Comparison of ENCODE assay signal across 3 cellular contexts in the genomic region with DNA sequence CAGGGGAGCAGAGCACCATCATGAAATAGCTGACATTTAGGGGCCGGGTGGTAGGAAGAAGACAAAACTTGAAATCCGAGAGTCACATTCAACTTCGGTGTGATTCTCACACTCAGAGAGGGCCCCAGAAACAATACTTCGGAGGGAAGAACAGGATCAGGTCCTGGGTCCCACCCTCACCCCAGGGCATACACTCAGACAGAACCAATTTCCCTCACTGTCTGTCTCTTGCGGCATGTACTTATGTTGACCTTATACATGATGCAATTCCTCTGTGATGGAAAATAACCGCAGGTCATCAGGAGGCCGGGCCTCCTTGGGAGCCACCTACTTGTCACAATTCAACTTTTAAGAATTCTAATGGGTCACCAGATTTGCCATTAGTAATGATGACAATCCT.
TF ChIP-seq lines count a peak whose summit lies in the region.

No MANE protein-coding gene starts in this region.

TF ChIP-seq in A549, 52 proteins besides CTCF, POLR2A, EP300 and RAD21:
- no peak for TF ChIP-seq KDM5A (IDR thresholded peaks at IDR 0.05)

TF ChIP-seq in HCT116, 20 proteins besides CTCF, POLR2A, EP300 and RAD21:
- TF ChIP-seq, protein P1, sequence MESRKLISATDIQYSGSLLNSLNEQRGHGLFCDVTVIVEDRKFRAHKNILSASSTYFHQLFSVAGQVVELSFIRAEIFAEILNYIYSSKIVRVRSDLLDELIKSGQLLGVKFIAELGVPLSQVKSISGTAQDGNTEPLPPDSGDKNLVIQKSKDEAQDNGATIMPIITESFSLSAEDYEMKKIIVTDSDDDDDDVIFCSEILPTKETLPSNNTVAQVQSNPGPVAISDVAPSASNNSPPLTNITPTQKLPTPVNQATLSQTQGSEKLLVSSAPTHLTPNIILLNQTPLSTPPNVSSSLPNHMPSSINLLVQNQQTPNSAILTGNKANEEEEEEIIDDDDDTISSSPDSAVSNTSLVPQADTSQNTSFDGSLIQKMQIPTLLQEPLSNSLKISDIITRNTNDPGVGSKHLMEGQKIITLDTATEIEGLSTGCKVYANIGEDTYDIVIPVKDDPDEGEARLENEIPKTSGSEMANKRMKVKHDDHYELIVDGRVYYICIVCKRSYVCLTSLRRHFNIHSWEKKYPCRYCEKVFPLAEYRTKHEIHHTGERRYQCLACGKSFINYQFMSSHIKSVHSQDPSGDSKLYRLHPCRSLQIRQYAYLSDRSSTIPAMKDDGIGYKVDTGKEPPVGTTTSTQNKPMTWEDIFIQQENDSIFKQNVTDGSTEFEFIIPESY (IDR thresholded peaks at IDR 0.05; ENCODE audit: extremely low read depth, insufficient replicate concordance, low read length): no peak
- peak; percentile 41; the same call in 1 of the 2 replicates for TF ChIP-seq SP1 (IDR thresholded peaks at IDR 0.05; ENCODE audit: low read depth)
TF ChIP-seq in HCT116: peak in this region for 1.

TF ChIP-seq in H1, 55 proteins besides CTCF, POLR2A, EP300 and RAD21:
- no peak for TF ChIP-seq POU5F1 (IDR thresholded peaks at IDR 0.05; ENCODE audit: low read depth, low read length)
- 0 out of 2 replicates have a peak, but pooled peaks have one; percentile 40 for TF ChIP-seq CEBPB (IDR thresholded peaks at IDR 0.05; ENCODE audit: low read depth, low read length)
